In the genomic region with DNA sequence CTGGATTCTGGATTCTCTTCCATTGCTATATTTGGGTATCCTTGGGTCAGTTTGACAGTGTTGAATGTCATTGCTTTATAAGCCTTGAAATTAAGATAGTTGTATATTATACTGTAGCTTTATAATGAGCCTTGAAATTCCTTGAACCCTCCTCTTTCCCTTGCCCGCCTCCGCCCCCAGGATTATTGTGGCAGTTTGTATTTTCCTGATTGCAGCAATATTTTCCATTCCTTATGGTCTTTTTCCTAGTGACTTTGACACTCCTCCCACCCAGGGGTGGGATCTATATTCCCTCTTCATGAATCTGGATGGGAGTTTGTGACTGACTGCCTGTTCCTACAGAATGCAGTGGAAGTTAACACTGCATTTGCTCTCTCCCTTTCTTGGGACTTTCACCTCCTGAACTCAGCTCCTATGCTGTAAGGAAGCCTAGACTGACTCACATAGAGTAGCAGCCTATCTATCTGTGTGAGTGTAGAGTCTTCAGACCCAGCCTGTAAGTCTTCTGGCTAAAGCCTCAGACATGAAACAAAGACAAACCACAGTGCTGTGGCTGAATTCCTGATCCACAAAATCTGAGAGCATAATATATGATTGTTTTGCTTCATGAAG, we compare ENCODE assay signal across 9 cellular contexts. TPM values are rescaled to one million over a fixed set of nuclear protein-coding genes. Genes with fewer than 3 reads are reported as not detected.
DNase-seq lines count a peak whose midpoint lies in the region; ATAC-seq, FAIRE-seq and TF ChIP-seq lines count a peak whose summit lies in the region.
"Had no signal": no experiment of that assay in that cellular context is flagged by ENCODE, and none has a peak within 500 bp of the region (broad histone marks: within the 10 kb centered on the region; RNA-seq: fewer than 3 reads in every experiment).

No MANE protein-coding gene starts in this region.

- ATAC-seq in DND-41 (ENCODE audit: insufficient read depth, low read depth) (no peak), GM18520 (IDR thresholded peaks at IDR 0.05; ENCODE audit: unreplicated experiment) (no peak)
- ATAC-seq in naive thymus-derived CD8-positive, alpha-beta T cell: no peak

- H3K27ac Mint-ChIP-seq in brain: peak overlapping the region in 4 of 5 experiments; percentile 25 to 97 (median 68)
- H3K27ac Mint-ChIP-seq in naive thymus-derived CD8-positive, alpha-beta T cell: peak overlapping the region in 6 of 10 donors; percentile 3 to 97 (median 65)

- H4K20me1 ChIP-seq in DND-41 (ENCODE audit: insufficient read depth, low read length): no peaks in the 10 kb centered on the region
- no peaks in the 10 kb centered on the region for H4K20me1 ChIP-seq in MM.1S (ENCODE audit: insufficient read depth, low read length)

- no peak for TF ChIP-seq CTCF in DND-41 (IDR thresholded peaks at IDR 0.05; ENCODE audit: borderline replicate concordance, extremely low read depth, low read length, poor library complexity, severe bottlenecking)
- no peak for TF ChIP-seq CTCF in MM.1S (IDR thresholded peaks at IDR 0.05; ENCODE audit: low read length)
- no peak for TF ChIP-seq CTCF in brain (conservative IDR thresholded peaks at IDR 0.05)

- peak overlapping the region; percentile 74; the same call in 1 of the 2 replicates for H3K4me2 ChIP-seq in DND-41 (ENCODE audit: insufficient read depth, low read length)
- peak overlapping the region; percentile 70; the same call in 1 of the 2 replicates for H3K4me2 ChIP-seq in MM.1S (ENCODE audit: low read depth, low read length)

- H3K9me2 ChIP-seq in MM.1S (replicated peaks; ENCODE audit: insufficient read depth, low read length): no peaks in the 10 kb centered on the region

- peak overlapping the region; percentile 87 to 94 (median 90) for H3K4me3 Mint-ChIP-seq in brain
- H3K4me3 Mint-ChIP-seq in naive thymus-derived CD8-positive, alpha-beta T cell: peak overlapping the region in 8 of 10 donors; percentile 33 to 90 (median 42)

- peaks cover 0 to 12% (median 2%) of the 10 kb centered on the region in 5 experiments for H3K9me3 Mint-ChIP-seq in brain
- no peaks in the 10 kb centered on the region for H3K9me3 Mint-ChIP-seq in naive thymus-derived CD8-positive, alpha-beta T cell

- H3K4me1 ChIP-seq in DND-41 (ENCODE audit: insufficient read depth, low read length): peaks cover 22% of the 10 kb centered on the region
- no peaks in the 10 kb centered on the region for H3K4me1 ChIP-seq in MM.1S (ENCODE audit: low read length)

- H3K4me3 ChIP-seq in DND-41 (ENCODE audit: low read depth in 1 of 2, low read length in 2 of 2) (0 out of 4 replicates have a peak overlapping the region, but pooled peaks of 1 of the 2 experiments have one; percentile 1), MM.1S (ENCODE audit: low read length) (no peak overlapping the region)

- H3K27ac ChIP-seq in DND-41 (ENCODE audit: low read length): no peak overlapping the region
- H3K27ac ChIP-seq in MM.1S (ENCODE audit: low read length): no peak overlapping the region

- H3K4me1 Mint-ChIP-seq in brain: peaks cover 12% of the 10 kb centered on the region
- H3K4me1 Mint-ChIP-seq in naive thymus-derived CD8-positive, alpha-beta T cell: peaks cover 8 to 34% (median 18%) of the 10 kb centered on the region in 4 donors

- H3K27me3 Mint-ChIP-seq in brain: no peaks in the 10 kb centered on the region
- no peaks in the 10 kb centered on the region for H3K27me3 Mint-ChIP-seq in naive thymus-derived CD8-positive, alpha-beta T cell

- H2AFZ ChIP-seq in DND-41 (ENCODE audit: low read depth, low read length) (no peak overlapping the region), MM.1S (ENCODE audit: low read length) (no peak overlapping the region)

- H3K27me3 ChIP-seq in DND-41 (ENCODE audit: insufficient read depth, low read length, poor library complexity) (no peaks in the 10 kb centered on the region), MM.1S (replicated peaks; ENCODE audit: insufficient read depth, low read length) (no peaks in the 10 kb centered on the region)

- H3K79me2 ChIP-seq in DND-41 (ENCODE audit: insufficient read depth, low read length) (peaks cover 47% of the 10 kb centered on the region), MM.1S (ENCODE audit: low read length) (peaks cover 34% of the 10 kb centered on the region)

- H3K9ac ChIP-seq in DND-41 (ENCODE audit: low read depth, low read length): peak overlapping the region; percentile 9; the same call in 1 of the 2 replicates
- H3K9ac ChIP-seq in MM.1S (ENCODE audit: low read length): no peak overlapping the region

- DNase-seq in DND-41: no peak
- DNase-seq in MM.1S: no peak
- no peak for DNase-seq in naive thymus-derived CD8-positive, alpha-beta T cell
- no peak for DNase-seq in GM12891 (ENCODE audit: insufficient read length, low spot score)
- DNase-seq in UCSD-AML1 (lab: John Stamatoyannopoulos, UW; ENCODE audit: unreplicated experiment): no peak
- no peak for DNase-seq in NCI-H774 (lab: John Stamatoyannopoulos, UW)
- DNase-seq: substantia nigra had no signal

- H3K36me3 ChIP-seq in DND-41 (ENCODE audit: insufficient read depth, low read length) (peaks cover 5% of the 10 kb centered on the region), MM.1S (replicated peaks; ENCODE audit: insufficient read depth, low read length) (no peaks in the 10 kb centered on the region)

- TF ChIP-seq POLR2A in GM12891 (IDR thresholded peaks at IDR 0.05; ENCODE audit: low read depth, low read length): no peak

- H3K9me3 ChIP-seq in DND-41 (ENCODE audit: insufficient read depth, low read length, severe bottlenecking) (no peaks in the 10 kb centered on the region), MM.1S (replicated peaks; ENCODE audit: insufficient read depth, low read length) (no peaks in the 10 kb centered on the region)

- POLR2A ChIA-PET in naive thymus-derived CD8-positive, alpha-beta T cell (lab: Charles Lee): no interaction called here

- no peak for FAIRE-seq in GM12891 (lab: Jason Lieb, UNC)

- peaks cover 12% of the 10 kb centered on the region; the same call in 1 of the 2 replicates for H3F3A ChIP-seq in MM.1S (ENCODE audit: insufficient read depth, low read length)

- peaks cover 17% of the 10 kb centered on the region for H3K36me3 Mint-ChIP-seq in brain
- peaks cover 0 to 3% (median 0%) of the 10 kb centered on the region in 3 donors for H3K36me3 Mint-ChIP-seq in naive thymus-derived CD8-positive, alpha-beta T cell

TF ChIP-seq in GM12891, 5 proteins besides CTCF, POLR2A, EP300 and RAD21:
- no peak for TF ChIP-seq POU2F2 (IDR thresholded peaks at IDR 0.05; ENCODE audit: low read depth, low read length)
- TF ChIP-seq PAX5 (IDR thresholded peaks at IDR 0.05; ENCODE audit: insufficient read depth, low read length, severe bottlenecking): no peak

RNA-seq across cellular contexts. Expression of gene FUNDC2, which starts 2.2 kb away (rescaled TPM):
- 150 TPM for polyA plus RNA-seq in brain (ENCODE audit: insufficient read depth, low read depth, low replicate concordance)
- 10 to 100 TPM; 48.2 to 59.9 TPM for total RNA-seq in naive thymus-derived CD8-positive, alpha-beta T cell
- polyA plus RNA-seq in naive thymus-derived CD8-positive, alpha-beta T cell: 100 to 1,000 TPM; 161 to 203 (median 178) TPM
- 104 TPM for polyA plus RNA-seq in GM12891 (2012; ENCODE audit: low read depth, missing spikeins)

RNA-seq across cellular contexts. Expression of gene F8, which starts 6.3 kb away (rescaled TPM):
- 7.3 TPM for polyA plus RNA-seq in brain (ENCODE audit: insufficient read depth, low read depth, low replicate concordance)
- total RNA-seq in naive thymus-derived CD8-positive, alpha-beta T cell: 1 to 10 TPM; 1.1 to 1.6 TPM
- polyA plus RNA-seq in naive thymus-derived CD8-positive, alpha-beta T cell: 1 to 10 TPM; 2.4 to 5.5 (median 2.7) TPM
- 5.9 TPM for polyA plus RNA-seq in GM12891 (2012; ENCODE audit: low read depth, missing spikeins)

RNA-seq across cellular contexts. Expression of gene CMC4, which starts 42.1 kb away (rescaled TPM):
- polyA plus RNA-seq in brain (ENCODE audit: insufficient read depth, low read depth, low replicate concordance): 22.3 TPM
- 1 to 10 TPM; 5.3 to 8.6 TPM for total RNA-seq in naive thymus-derived CD8-positive, alpha-beta T cell
- 10 to 100 TPM; 25.6 to 27.7 (median 26.1) TPM for polyA plus RNA-seq in naive thymus-derived CD8-positive, alpha-beta T cell
- 18.6 TPM for polyA plus RNA-seq in GM12891 (2012; ENCODE audit: low read depth, missing spikeins)

RNA-seq across cellular contexts. Expression of gene MTCP1, which starts 42.1 kb away (rescaled TPM):
- 12.7 TPM for polyA plus RNA-seq in brain (ENCODE audit: insufficient read depth, low read depth, low replicate concordance)
- 10 to 100 TPM; 17.7 to 23.2 TPM for total RNA-seq in naive thymus-derived CD8-positive, alpha-beta T cell
- 10 to 100 TPM; 27.9 to 37.9 (median 29.3) TPM for polyA plus RNA-seq in naive thymus-derived CD8-positive, alpha-beta T cell
- polyA plus RNA-seq in GM12891 (2012; ENCODE audit: low read depth, missing spikeins): 33.6 TPM

RNA-seq across cellular contexts. Expression of gene BRCC3, which starts 42.5 kb away (rescaled TPM):
- polyA plus RNA-seq in brain (ENCODE audit: insufficient read depth, low read depth, low replicate concordance): 9.4 TPM
- 10 to 100 TPM; 18.3 to 19.5 TPM for total RNA-seq in naive thymus-derived CD8-positive, alpha-beta T cell
- 10 to 100 TPM; 17.0 to 25.7 (median 17.4) TPM for polyA plus RNA-seq in naive thymus-derived CD8-positive, alpha-beta T cell
- 17.1 TPM for polyA plus RNA-seq in GM12891 (2012; ENCODE audit: low read depth, missing spikeins)
